In the genomic region with DNA sequence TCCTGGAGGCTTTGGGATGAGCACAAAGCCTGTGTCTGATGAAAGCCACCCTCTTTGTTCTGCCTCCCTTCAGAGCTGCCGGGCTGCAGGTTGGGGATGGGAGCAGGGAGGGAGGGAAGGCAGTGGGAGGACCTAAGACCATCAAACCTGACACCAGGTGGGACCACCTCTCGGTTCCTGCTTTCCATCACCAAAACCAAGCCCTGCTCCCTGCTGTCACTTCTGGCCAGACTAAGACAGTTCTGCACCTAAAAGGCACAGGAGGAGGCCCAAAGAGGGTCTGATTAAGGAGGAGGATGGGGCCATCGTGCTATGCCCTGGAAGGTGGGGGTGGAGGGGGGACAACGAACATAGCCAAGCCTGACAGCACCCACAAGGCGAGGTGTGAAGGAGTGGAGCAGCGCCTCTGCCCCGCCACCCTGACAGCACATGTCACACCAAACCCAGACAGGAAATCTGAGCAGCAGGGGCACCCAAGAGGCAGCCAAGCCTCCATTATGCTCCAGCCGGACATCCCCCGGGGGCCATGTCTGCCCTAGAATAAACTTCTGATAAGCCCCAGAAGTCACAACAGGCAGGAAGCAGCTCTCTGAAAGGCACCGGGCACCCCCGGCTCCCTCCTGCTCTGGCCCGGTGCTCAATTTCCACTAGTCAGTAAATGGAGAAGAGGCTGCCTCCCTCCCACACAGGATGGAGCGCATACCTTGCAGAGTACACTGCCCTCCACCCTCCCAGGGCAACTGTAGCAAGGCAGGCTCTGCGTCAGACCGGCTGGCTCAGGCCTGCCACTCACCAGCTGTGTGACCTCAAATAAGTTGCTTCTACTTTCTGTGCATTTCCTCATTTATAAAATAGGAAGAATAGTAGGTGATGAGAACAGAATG, we compare ENCODE assay signal across 8 cellular contexts. TPM values are rescaled to one million over a fixed set of nuclear protein-coding genes. Genes with fewer than 3 reads are reported as not detected.
A peak's percentile ranks its signal among the peaks of the same experiment; 100 is the strongest.
DNase-seq lines count a peak whose midpoint lies in the region; ATAC-seq, FAIRE-seq and TF ChIP-seq lines count a peak whose summit lies in the region.

No MANE protein-coding gene starts in this region.

- no peaks in the 10 kb centered on the region for H3K27me3 ChIP-seq in breast epithelium

- no peaks in the 10 kb centered on the region for H3K9me3 Mint-ChIP-seq in stimulated activated naive CD8-positive, alpha-beta T cell treated with anti-CD3 and anti-CD28 coated beads, Interleukin-15, amount 100 ng/mL, for 72 hours

- H3K4me3 Mint-ChIP-seq in stimulated activated naive CD8-positive, alpha-beta T cell treated with anti-CD3 and anti-CD28 coated beads, Interleukin-15, amount 100 ng/mL, for 72 hours: peak overlapping the region; percentile 46 to 47

- H3K36me3 ChIP-seq in HEK293 (ENCODE audit: control insufficient read depth in 2 of 2, insufficient read depth in 1 of 2, low read length in 2 of 2) (peaks cover 0 to 4% of the 10 kb centered on the region in 2 experiments; a peak in 1 of 3 replicates), breast epithelium (no peaks in the 10 kb centered on the region)

- CTCF ChIA-PET in HEK293 (lab: Yijun Ruan, JAX): interaction anchor here (0.6 to 1.2 kb wide), 6 partner anchors 9 to 131 kb away, joined by 3 to 4 read pairs (median 4); no protein-coding TSS in a partner anchor

- ATAC-seq in left lobe of liver: peak; percentile 43
- ATAC-seq in stimulated activated naive CD8-positive, alpha-beta T cell treated with anti-CD3 and anti-CD28 coated beads, Interleukin-15, amount 100 ng/mL, for 72 hours: peak; percentile 59

- no peaks in the 10 kb centered on the region for H3K9me3 ChIP-seq in HEK293 (ENCODE audit: control insufficient read depth, insufficient read depth, low read depth, low read length)
- H3K9me3 ChIP-seq in breast epithelium: no peaks in the 10 kb centered on the region

- intact Hi-C loops in breast epithelium (cut with DNase I; ENCODE audit: low total_unique reads): loop anchor here (10.0 kb wide), 1 partner anchor 47 kb away; a partner anchor contains a TSS

- peak; percentile 73 for FAIRE-seq in GM12891 (lab: Jason Lieb, UNC)

- TF ChIP-seq POLR2A in GM12891 (IDR thresholded peaks at IDR 0.05; ENCODE audit: low read depth, low read length): no peak
- no peak for TF ChIP-seq POLR2A in breast epithelium (IDR thresholded peaks at IDR 0.05)

- no peak for TF ChIP-seq CTCF in HEK293 (tag by site-specific recombination; IDR thresholded peaks at IDR 0.05)
- TF ChIP-seq CTCF in breast epithelium (IDR thresholded peaks at IDR 0.05): no peak

- POLR2A ChIA-PET in HEK293 (lab: Yijun Ruan, JAX): interaction anchor here (1.2 kb wide), 1 partner anchor 48 kb away, joined by 3 read pairs; no protein-coding TSS in a partner anchor

- in situ Hi-C loops in G401 (cut with HindIII; ENCODE audit: low sequenced_read_pairs): no loop called here

- H3K27ac ChIP-seq in HEK293 (ENCODE audit: extremely low read depth, low read depth, low read length) (no peak overlapping the region), breast epithelium (peak overlapping the region; percentile 70 to 82)

- no peak overlapping the region for H3K4me3 ChIP-seq in HEK293 (ENCODE audit: low read depth, low read length)
- peak overlapping the region in 1 of 3 donors; percentile 16 for H3K4me3 ChIP-seq in breast epithelium

- H3K4me1 ChIP-seq in HEK293 (ENCODE audit: control insufficient read depth, insufficient read depth, low read length) (peaks cover 11% of the 10 kb centered on the region; the same call in 1 of the 2 replicates), breast epithelium (peaks cover 12 to 31% of the 10 kb centered on the region in 2 donors)

- H3K4me1 Mint-ChIP-seq in stimulated activated naive CD8-positive, alpha-beta T cell treated with anti-CD3 and anti-CD28 coated beads, Interleukin-15, amount 100 ng/mL, for 72 hours: peaks cover 25% of the 10 kb centered on the region

- peaks cover 15% of the 10 kb centered on the region for H3K27me3 Mint-ChIP-seq in stimulated activated naive CD8-positive, alpha-beta T cell treated with anti-CD3 and anti-CD28 coated beads, Interleukin-15, amount 100 ng/mL, for 72 hours

- H3K27ac Mint-ChIP-seq in stimulated activated naive CD8-positive, alpha-beta T cell treated with anti-CD3 and anti-CD28 coated beads, Interleukin-15, amount 100 ng/mL, for 72 hours: peak overlapping the region; percentile 45 to 49

- DNase-seq in GM12891 (ENCODE audit: insufficient read length, low spot score) (peak; percentile 32), NOMO-1 (lab: John Stamatoyannopoulos, UW; ENCODE audit: unreplicated experiment in 2 of 2) (peak; percentile 55 to 65), breast epithelium (ENCODE audit: low spot score in 2 of 2) (peak in 1 of 2 donors; percentile 64), left lobe of liver (ENCODE audit: low spot score) (no peak), EL (no peak), G401 (ENCODE audit: low spot score) (no peak)
- DNase-seq in stimulated activated naive CD8-positive, alpha-beta T cell treated with anti-CD3 and anti-CD28 coated beads, Interleukin-15, amount 100 ng/mL, for 72 hours: peak; percentile 8 to 38

TF ChIP-seq in GM12891, 5 proteins besides CTCF, POLR2A, EP300 and RAD21:
- TF ChIP-seq SPI1 (IDR thresholded peaks at IDR 0.05; ENCODE audit: low read depth, low read length): peak; percentile 40; the same call in 1 of the 2 replicates
- TF ChIP-seq PAX5 (IDR thresholded peaks at IDR 0.05; ENCODE audit: insufficient read depth, low read length, severe bottlenecking): no peak
- TF ChIP-seq TAF1 (IDR thresholded peaks at IDR 0.05; ENCODE audit: low read depth, low read length): no peak
- TF ChIP-seq POLR2AphosphoS5 (IDR thresholded peaks at IDR 0.05; ENCODE audit: low read depth, low read length): no peak
- TF ChIP-seq POU2F2 (IDR thresholded peaks at IDR 0.05; ENCODE audit: low read depth, low read length): no peak

TF ChIP-seq in HEK293, 187 proteins besides CTCF, POLR2A, EP300 and RAD21:
- TF ChIP-seq, protein P1, sequence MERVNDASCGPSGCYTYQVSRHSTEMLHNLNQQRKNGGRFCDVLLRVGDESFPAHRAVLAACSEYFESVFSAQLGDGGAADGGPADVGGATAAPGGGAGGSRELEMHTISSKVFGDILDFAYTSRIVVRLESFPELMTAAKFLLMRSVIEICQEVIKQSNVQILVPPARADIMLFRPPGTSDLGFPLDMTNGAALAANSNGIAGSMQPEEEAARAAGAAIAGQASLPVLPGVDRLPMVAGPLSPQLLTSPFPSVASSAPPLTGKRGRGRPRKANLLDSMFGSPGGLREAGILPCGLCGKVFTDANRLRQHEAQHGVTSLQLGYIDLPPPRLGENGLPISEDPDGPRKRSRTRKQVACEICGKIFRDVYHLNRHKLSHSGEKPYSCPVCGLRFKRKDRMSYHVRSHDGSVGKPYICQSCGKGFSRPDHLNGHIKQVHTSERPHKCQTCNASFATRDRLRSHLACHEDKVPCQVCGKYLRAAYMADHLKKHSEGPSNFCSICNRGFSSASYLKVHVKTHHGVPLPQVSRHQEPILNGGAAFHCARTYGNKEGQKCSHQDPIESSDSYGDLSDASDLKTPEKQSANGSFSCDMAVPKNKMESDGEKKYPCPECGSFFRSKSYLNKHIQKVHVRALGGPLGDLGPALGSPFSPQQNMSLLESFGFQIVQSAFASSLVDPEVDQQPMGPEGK (tag by site-specific recombination; IDR thresholded peaks at IDR 0.05): 0 out of 2 replicates have a peak, but pooled peaks have one; percentile 18
- peak; percentile 37; the same call in 1 of the 2 replicates for TF ChIP-seq ZNF423 (tag by site-specific recombination; IDR thresholded peaks at IDR 0.05)
- 0 out of 2 replicates have a peak, but pooled peaks have one; percentile 13 for TF ChIP-seq EGR2 (tag by site-specific recombination; IDR thresholded peaks at IDR 0.05; ENCODE audit: low read depth)
- 0 out of 2 replicates have a peak, but pooled peaks have one; percentile 15 for TF ChIP-seq GLIS2 (tag by site-specific recombination; IDR thresholded peaks at IDR 0.05)
- TF ChIP-seq ZFHX2 (tag by site-specific recombination; conservative IDR thresholded peaks at IDR 0.05): peak; percentile 32
- TF ChIP-seq, protein P2, sequence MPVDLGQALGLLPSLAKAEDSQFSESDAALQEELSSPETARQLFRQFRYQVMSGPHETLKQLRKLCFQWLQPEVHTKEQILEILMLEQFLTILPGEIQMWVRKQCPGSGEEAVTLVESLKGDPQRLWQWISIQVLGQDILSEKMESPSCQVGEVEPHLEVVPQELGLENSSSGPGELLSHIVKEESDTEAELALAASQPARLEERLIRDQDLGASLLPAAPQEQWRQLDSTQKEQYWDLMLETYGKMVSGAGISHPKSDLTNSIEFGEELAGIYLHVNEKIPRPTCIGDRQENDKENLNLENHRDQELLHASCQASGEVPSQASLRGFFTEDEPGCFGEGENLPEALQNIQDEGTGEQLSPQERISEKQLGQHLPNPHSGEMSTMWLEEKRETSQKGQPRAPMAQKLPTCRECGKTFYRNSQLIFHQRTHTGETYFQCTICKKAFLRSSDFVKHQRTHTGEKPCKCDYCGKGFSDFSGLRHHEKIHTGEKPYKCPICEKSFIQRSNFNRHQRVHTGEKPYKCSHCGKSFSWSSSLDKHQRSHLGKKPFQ (tag by site-specific recombination; IDR thresholded peaks at IDR 0.05): peak; percentile 32; the same call in 1 of the 2 replicates
- TF ChIP-seq BCL11A (tag by site-specific recombination; IDR thresholded peaks at IDR 0.05; ENCODE audit: low read depth): no peak
- peak; percentile 51 for TF ChIP-seq ZBTB8A (tag by site-specific recombination; IDR thresholded peaks at IDR 0.05)
- TF ChIP-seq ZNF140 (tag by site-specific recombination; IDR thresholded peaks at IDR 0.05): no peak
- peak; percentile 86 for TF ChIP-seq ZNF600 (tag by site-specific recombination; IDR thresholded peaks at IDR 0.05)
- peak; percentile 92 for TF ChIP-seq ZIC2 (tag by site-specific recombination; IDR thresholded peaks at IDR 0.05)
- no peak for TF ChIP-seq IKZF3 (tag by site-specific recombination; IDR thresholded peaks at IDR 0.05)
TF ChIP-seq in HEK293: peak in this region for 9.

RNA-seq across cellular contexts. Expression of a gene that starts 48.9 kb away (rescaled TPM):
- polyA plus RNA-seq in GM12891 (2012; ENCODE audit: low read depth, missing spikeins): 1.7 TPM
- total RNA-seq in breast epithelium: 100 to 1,000 TPM in 2 of 3 donors, 10 to 100 TPM in 1; 43.0 to 192 (median 138) TPM
- total RNA-seq in left lobe of liver: 9.3 TPM
- 34.5 and 48.7 TPM in 2 replicates for total RNA-seq in G401 (2014; rRNA removed; shearing (Covaris generic))

Comparison
In these comparisons a context has a peak if more than half of its experiments do, and no peak if none do; other contexts are left out.
1. DNase-seq: peak in GM12891 (single experiment), NOMO-1 (2 of 2) and stimulated activated naive CD8-positive, alpha-beta T cell treated with anti-CD3 and anti-CD28 coated beads, Interleukin-15, amount 100 ng/mL, for 72 hours (2 of 2); none in left lobe of liver (single experiment), EL (single experiment) and G401 (single experiment).